ENCODE assay signal across 35 cellular contexts in genomic region chr7:127365957-127366315, GRCh38.
"Had no signal": no experiment of that assay in that cellular context is flagged by ENCODE, and none has a peak within 500 bp of the region (broad histone marks: within the 10 kb centered on the region; RNA-seq: fewer than 3 reads in every experiment).

No MANE protein-coding gene starts in this region.

- H3K4me3 ChIP-seq: MG63 had no signal

- H3K9me3 ChIP-seq: MG63 had no signal

- H3K4me2 ChIP-seq: KMS-11 had no signal

- DNase-seq: Karpas-422, Kasumi-1, MG63, MM.1S, MV-4-11, NCI-H1048, NCI-H1092, NCI-H1092 treated with DMSO at 0.1 percent for 48 hours, NCI-H1105, NCI-H1105 treated with DMSO at 0.1 percent for 48 hours, NCI-H1417, NCI-H1417 treated with DMSO at 0.1 percent for 48 hours, NCI-H1436, NCI-H1436 treated with DMSO at 0.1 percent for 48 hours, NCI-H146, NCI-H1694, NCI-H1694 treated with DMSO at 0.1 percent for 48 hours, NCI-H187, NCI-H187 treated with DMSO at 0.1 percent for 48 hours, NCI-H1930, NCI-H2029, NCI-H2029 treated with DMSO at 0.1 percent for 48 hours, NCI-H2081, NCI-H2081 treated with DMSO at 0.1 percent for 48 hours, NCI-H2107, NCI-H2171, NCI-H2171 treated with DMSO at 0.1 percent for 48 hours, NCI-H2227 treated with DMSO at 0.1 percent for 48 hours, NCI-H226, NCI-H345, NCI-H446, NCI-H446 treated with DMSO at 0.1 percent for 48 hours, NCI-H510A, NCI-H510A treated with DMSO at 0.1 percent for 48 hours had no signal

- H3K27ac ChIP-seq: KMS-11 had no signal

- H3K27me3 ChIP-seq: MG63 had no signal

- H3K9ac ChIP-seq: KMS-11 had no signal
